In the genomic region with DNA sequence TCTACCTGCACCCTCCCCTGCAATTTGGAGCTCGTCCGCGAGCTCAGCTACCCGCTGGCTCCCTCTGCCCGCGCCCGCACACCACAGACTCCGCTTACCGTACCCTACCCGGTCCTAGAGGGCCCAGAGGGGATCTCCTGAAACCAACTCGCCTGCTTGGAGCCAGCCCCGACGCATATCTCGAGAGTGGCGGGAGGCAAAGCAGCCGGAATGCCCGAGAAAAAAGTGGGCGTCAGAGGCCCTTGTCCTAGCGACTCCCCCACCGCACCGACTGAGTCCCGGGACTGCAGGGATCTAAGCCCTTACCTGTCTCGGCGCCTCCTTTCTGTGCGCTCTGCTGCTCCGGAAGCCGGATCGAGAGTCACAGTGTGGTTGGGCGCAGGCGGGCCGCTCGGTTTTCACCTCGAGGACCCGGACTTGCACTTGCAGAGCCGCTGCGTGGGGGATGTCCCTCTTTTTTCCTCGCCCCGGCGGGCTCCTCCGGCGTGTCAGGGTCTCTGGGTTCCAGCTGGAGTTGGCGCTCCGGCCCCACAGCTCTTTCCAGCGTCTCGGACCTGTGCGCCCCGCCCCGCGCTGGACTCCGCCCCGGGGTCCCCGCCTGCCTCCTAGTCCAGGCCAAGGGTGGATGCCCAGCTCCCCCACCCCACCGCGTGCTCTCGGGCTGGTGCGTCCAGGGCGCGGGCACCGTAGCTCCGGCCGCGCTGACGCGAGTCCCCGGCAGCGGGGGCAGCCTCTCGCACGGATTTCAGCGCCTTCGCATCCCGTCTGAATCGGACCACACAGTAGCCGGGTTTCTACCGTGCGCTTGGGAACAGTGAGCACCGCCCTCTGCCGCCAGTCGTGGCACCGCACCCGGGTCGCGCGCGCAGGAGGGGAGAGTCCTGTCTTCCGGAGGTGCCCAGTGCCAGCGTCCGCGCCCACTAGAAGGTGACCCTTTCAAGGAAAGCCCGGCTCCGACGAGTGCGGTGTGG, we compare ENCODE assay signal across 12 cellular contexts. TPM values are rescaled to one million over a fixed set of nuclear protein-coding genes. Genes with fewer than 3 reads are reported as not detected.
A peak's percentile ranks its signal among the peaks of the same experiment; 100 is the strongest.
DNase-seq lines count a peak whose midpoint lies in the region; ATAC-seq, FAIRE-seq and TF ChIP-seq lines count a peak whose summit lies in the region.
"Had no signal": no experiment of that assay in that cellular context is flagged by ENCODE, and none has a peak within 500 bp of the region (broad histone marks: within the 10 kb centered on the region; RNA-seq: fewer than 3 reads in every experiment).

A gene (minus strand): TSS at position 767 of the 971 bp plus-strand sequence. CDS start 2,585 bp downstream, outside the sequence.

- no peaks in the 10 kb centered on the region for H3K9me3 ChIP-seq in SK-N-SH
- no peaks in the 10 kb centered on the region for H3K9me3 ChIP-seq in iPS-18a (ENCODE audit: control insufficient read depth, low read depth, low read length)
- H3K9me3 ChIP-seq in Karpas-422 (ENCODE audit: low read length), result no peaks in the 10 kb centered on the region

- no peaks in the 10 kb centered on the region for H3K9me2 ChIP-seq in SK-N-SH
- H3K9me2 ChIP-seq in Karpas-422 (replicated peaks; ENCODE audit: insufficient read depth, low read length), result no peaks in the 10 kb centered on the region

- TF ChIP-seq EP300 in SK-N-SH (IDR thresholded peaks at IDR 0.05; ENCODE audit: borderline replicate concordance in 1 of 2, low read depth in 1 of 2, low read length in 1 of 2), result no peak

- H3K4me3 Mint-ChIP-seq in stimulated activated naive B cell treated with anti-CD40 and anti-IgM and Interleukin-4, amounts not matched to agents 10 μg/mL and 1 μg/mL and 100 μg/mL, for 72 hours, result peak within 1 kb of the TSS; percentile 41 to 67
- H3K4me3 Mint-ChIP-seq: dendritic cell treated with granulocyte-macrophage colony-stimulating factor and Interleukin-4, amounts not matched to agents 40 ng/mL and 50 ng/mL, for 4 days had no signal

- H3K36me3 ChIP-seq in SK-N-SH (replicated peaks in 1 of 2; ENCODE audit: control insufficient read depth in 1 of 2, insufficient read depth in 2 of 2, low read length in 1 of 2), result no peaks in the 10 kb centered on the region
- no peaks in the 10 kb centered on the region for H3K36me3 ChIP-seq in iPS-18a (ENCODE audit: control insufficient read depth, low read depth, low read length)
- no peaks in the 10 kb centered on the region for H3K36me3 ChIP-seq in Karpas-422 (ENCODE audit: insufficient read depth, low read length)

- H3K27me3 Mint-ChIP-seq in stimulated activated naive B cell treated with anti-CD40 and anti-IgM and Interleukin-4, amounts not matched to agents 10 μg/mL and 1 μg/mL and 100 μg/mL, for 72 hours, result peaks cover 62 to 74% of the 10 kb centered on the region in 2 donors

- no peaks in the 10 kb centered on the region for H3K9me3 Mint-ChIP-seq in activated naive CD4-positive, alpha-beta T cell treated with anti-CD3 and anti-CD28 coated beads, Interleukin-2, amount 50 U/mL, for 72 hours
- H3K9me3 Mint-ChIP-seq in stimulated activated naive B cell treated with anti-CD40 and anti-IgM and Interleukin-4, amounts not matched to agents 10 μg/mL and 1 μg/mL and 100 μg/mL, for 72 hours, result peaks cover 0 to 1% of the 10 kb centered on the region in 2 donors
- H3K9me3 Mint-ChIP-seq: dendritic cell treated with granulocyte-macrophage colony-stimulating factor and Interleukin-4, amounts not matched to agents 40 ng/mL and 50 ng/mL, for 4 days had no signal

- no peak for TF ChIP-seq CTCF in SK-N-SH (IDR thresholded peaks at IDR 0.05)

- H4K20me1 ChIP-seq in SK-N-SH (ENCODE audit: insufficient read depth), result no peaks in the 10 kb centered on the region
- no peaks in the 10 kb centered on the region for H4K20me1 ChIP-seq in Karpas-422 (ENCODE audit: insufficient read depth, low read depth, low read length)

- peak; percentile 58 for TF ChIP-seq RAD21 in SK-N-SH (IDR thresholded peaks at IDR 0.05; ENCODE audit: low read length)

- WGBS in SK-N-SH (ENCODE audit: low lambda C conversion rate), result 14% methylated on average over 30 of the region's 92 CpGs

- POLR2A ChIA-PET in SK-N-SH (lab: Yijun Ruan, JAX), result interaction anchor here (1.0 kb wide), 1 partner anchor 92 kb away, joined by 3 read pairs; no protein-coding TSS in a partner anchor

- peaks cover 14% of the 10 kb centered on the region for H3K27me3 ChIP-seq in SK-N-SH (ENCODE audit: insufficient read depth)
- peaks cover 54% of the 10 kb centered on the region for H3K27me3 ChIP-seq in iPS-18a (ENCODE audit: control insufficient read depth, insufficient read depth, low read length)
- H3K27me3 ChIP-seq in Karpas-422 (ENCODE audit: low read length), result no peaks in the 10 kb centered on the region

- no peak within 1 kb of the TSS for H3K9ac ChIP-seq in SK-N-SH
- H3K9ac ChIP-seq in iPS-18a (ENCODE audit: low read length), result peak within 1 kb of the TSS; percentile 45
- H3K9ac ChIP-seq in Karpas-422 (ENCODE audit: low read length), result no peak within 1 kb of the TSS

- H3K4me1 ChIP-seq in SK-N-SH (ENCODE audit: control insufficient read depth in 1 of 2, insufficient read depth in 2 of 2, low read depth in 1 of 2, low read length in 1 of 2), result peaks cover 0 to 40% of the 10 kb centered on the region in 2 experiments; a peak in 1 of 4 replicates
- H3K4me1 ChIP-seq in iPS-18a (ENCODE audit: control insufficient read depth, low read depth, low read length), result no peaks in the 10 kb centered on the region
- no peaks in the 10 kb centered on the region for H3K4me1 ChIP-seq in Karpas-422 (ENCODE audit: low read length)

- peak; percentile 49 to 62 for ATAC-seq in activated naive CD4-positive, alpha-beta T cell treated with anti-CD3 and anti-CD28 coated beads, Interleukin-2, amount 50 U/mL, for 72 hours
- peak; percentile 41 to 46 for ATAC-seq in stimulated activated naive B cell treated with anti-CD40 and anti-IgM and Interleukin-4, amounts not matched to agents 10 μg/mL and 1 μg/mL and 100 μg/mL, for 72 hours (replicated peaks)

- H3K4me2 ChIP-seq in SK-N-SH (0 out of 2 replicates have a peak within 1 kb of the TSS, but pooled peaks have one; percentile 19), Karpas-422 (ENCODE audit: low read depth, low read length, poor library complexity, severe bottlenecking) (no peak within 1 kb of the TSS)

- peak within 1 kb of the TSS in 1 of 2 experiments; percentile 71; a peak in 1 of 4 replicates for H3K27ac ChIP-seq in SK-N-SH (ENCODE audit: low read depth in 2 of 2, low read length in 1 of 2)
- no peak within 1 kb of the TSS for H3K27ac ChIP-seq in iPS-18a (ENCODE audit: low read length)
- H3K27ac ChIP-seq in Karpas-422 (ENCODE audit: low read length), result no peak within 1 kb of the TSS

- H3K4me1 Mint-ChIP-seq in stimulated activated naive B cell treated with anti-CD40 and anti-IgM and Interleukin-4, amounts not matched to agents 10 μg/mL and 1 μg/mL and 100 μg/mL, for 72 hours, result peaks cover 5 to 10% of the 10 kb centered on the region in 2 donors

- no peak for FAIRE-seq in GM19239 (lab: Jason Lieb, UNC)

- H3K4me3 ChIP-seq in SK-N-SH (ENCODE audit: low read depth in 2 of 2, low read length in 1 of 2) (peak within 1 kb of the TSS in 1 of 2 experiments; percentile 46; a peak in 2 of 4 replicates), iPS-18a (ENCODE audit: low read length) (peak within 1 kb of the TSS; percentile 82), Karpas-422 (ENCODE audit: low read length) (no peak within 1 kb of the TSS)

- no peak within 1 kb of the TSS for H3K27ac Mint-ChIP-seq in activated naive CD4-positive, alpha-beta T cell treated with anti-CD3 and anti-CD28 coated beads, Interleukin-2, amount 50 U/mL, for 72 hours
- no peak within 1 kb of the TSS for H3K27ac Mint-ChIP-seq in stimulated activated naive B cell treated with anti-CD40 and anti-IgM and Interleukin-4, amounts not matched to agents 10 μg/mL and 1 μg/mL and 100 μg/mL, for 72 hours
- H3K27ac Mint-ChIP-seq: CD4-positive, alpha-beta memory T cell; dendritic cell treated with granulocyte-macrophage colony-stimulating factor and Interleukin-4, amounts not matched to agents 40 ng/mL and 50 ng/mL, for 4 days had no signal

- peak in 1 of 2 donors; percentile 11 for DNase-seq in activated naive CD4-positive, alpha-beta T cell treated with anti-CD3 and anti-CD28 coated beads, Interleukin-2, amount 50 U/mL, for 72 hours (ENCODE audit: low spot score in 2 of 2)
- no peak for DNase-seq in activated naive CD4-positive, alpha-beta T cell (lab: John Stamatoyannopoulos, UW)
- peak; percentile 88 for DNase-seq in SK-N-SH
- DNase-seq in stimulated activated naive B cell treated with anti-CD40 and anti-IgM and Interleukin-4, amounts not matched to agents 10 μg/mL and 1 μg/mL and 100 μg/mL, for 72 hours, result no peak
- no peak for DNase-seq in NOMO-1 treated with dmso at 0.1 percent for 144 hours (lab: John Stamatoyannopoulos, UW; ENCODE audit: unreplicated experiment)
- DNase-seq in GM19239 (ENCODE audit: insufficient read length, low spot score), result no peak
- DNase-seq in Karpas-422, result no peak
- DNase-seq: CD4-positive, alpha-beta memory T cell; NCI-H2081 treated with DMSO at 0.1 percent for 48 hours had no signal

- H3K36me3 Mint-ChIP-seq in activated naive CD4-positive, alpha-beta T cell treated with anti-CD3 and anti-CD28 coated beads, Interleukin-2, amount 50 U/mL, for 72 hours, result no peaks in the 10 kb centered on the region
- H3K36me3 Mint-ChIP-seq in stimulated activated naive B cell treated with anti-CD40 and anti-IgM and Interleukin-4, amounts not matched to agents 10 μg/mL and 1 μg/mL and 100 μg/mL, for 72 hours, result no peaks in the 10 kb centered on the region
- H3K36me3 Mint-ChIP-seq: CD4-positive, alpha-beta memory T cell had no signal

- H3F3A ChIP-seq in SK-N-SH (replicated peaks; ENCODE audit: insufficient read depth), result no peaks in the 10 kb centered on the region

- H2AFZ ChIP-seq in SK-N-SH (ENCODE audit: low read depth) (no peak within 1 kb of the TSS), Karpas-422 (ENCODE audit: low read length) (no peak within 1 kb of the TSS)

- CTCF ChIA-PET in SK-N-SH (lab: Yijun Ruan, JAX), result interaction anchor here (0.8 to 7.5 kb wide), 30 partner anchors 9 to 190 kb away, joined by 3 to 100 read pairs (median 4); a partner anchor contains a TSS

- no peaks in the 10 kb centered on the region for H3K79me2 ChIP-seq in SK-N-SH (ENCODE audit: insufficient read depth)
- H3K79me2 ChIP-seq in Karpas-422 (ENCODE audit: low read length), result no peaks in the 10 kb centered on the region

TF ChIP-seq in SK-N-SH, 30 proteins besides CTCF, POLR2A, EP300 and RAD21 (continues in another document):
- TF ChIP-seq EZH2phosphoT487 (IDR thresholded peaks at IDR 0.05; ENCODE audit: borderline replicate concordance, low read depth) (no peak), JUND (IDR thresholded peaks at IDR 0.05) (no peak), SMC3 (IDR thresholded peaks at IDR 0.05; ENCODE audit: low read depth, low read length) (peak; percentile 28; the same call in 1 of the 2 replicates)

RNA-seq across cellular contexts. Expression of the gene that starts here (rescaled TPM):
- total RNA-seq in activated naive CD4-positive, alpha-beta T cell treated with anti-CD3 and anti-CD28 coated beads, Interleukin-2, amount 50 U/mL, for 72 hours, result not detected
- polyA plus RNA-seq in SK-N-SH (2012; rRNA removed), result 0.13 and 0.44 TPM in 2 replicates
- polyA plus RNA-seq in SK-N-SH (2012; cell fraction: cytosol; rRNA removed), result 0.14 and 0.28 TPM in 2 replicates
- polyA plus RNA-seq in SK-N-SH (2012; cell fraction: nucleus; rRNA removed), result 0.08 and 0.12 TPM in 2 replicates
- not detected in 2 replicates for total RNA-seq in Karpas-422 (2014; rRNA removed; shearing (Covaris generic); ENCODE audit: low replicate concordance)
- total RNA-seq: CD4-positive, alpha-beta memory T cell; mononuclear cell had no signal
- polyA plus RNA-seq: CD4-positive, alpha-beta memory T cell had no signal

Comparison
In these comparisons a context has a peak if more than half of its experiments do, and no peak if none do; other contexts are left out.
1. Peak in ATAC-seq in activated naive CD4-positive, alpha-beta T cell treated with anti-CD3 and anti-CD28 coated beads, Interleukin-2, amount 50 U/mL, for 72 hours; RNA of the gene not detected or under 1 TPM.
2. Peak in DNase-seq and H3K4me2 ChIP-seq in SK-N-SH; RNA of the gene not detected or under 1 TPM.